Comparison of ENCODE assay signal across 8 cellular contexts in genomic region chr12:108563804-108564151, GRCh38. TPM values are rescaled to one million over a fixed set of nuclear protein-coding genes. Genes with fewer than 3 reads are reported as not detected.
A peak's percentile ranks its signal among the peaks of the same experiment; 100 is the strongest.
DNase-seq lines count a peak whose midpoint lies in the region; ATAC-seq and TF ChIP-seq lines count a peak whose summit lies in the region.

No MANE protein-coding gene starts in this region.

- DNase-seq in activated T-cell treated with anti-CD3 and anti-CD28 coated beads, Interleukin-2, amount 50 U/mL, for 24 hours = no peak
- DNase-seq in activated T-cell treated with anti-CD3 and anti-CD28 coated beads, Interleukin-2, amount 50 U/mL, for 1 hour = no peak
- DNase-seq in activated naive CD4-positive, alpha-beta T cell treated with anti-CD3 and anti-CD28 coated beads, Interleukin-2, amount 50 U/mL, for 72 hours (ENCODE audit: low spot score in 2 of 2) = no peak
- DNase-seq in left lung (no peak), HK-2 (ENCODE audit: unreplicated experiment) (no peak), HUDEP-2 (lab: John Stamatoyannopoulos, UW; ENCODE audit: unreplicated experiment in 76 of 76) (no peak)

- H3K4me1 Mint-ChIP-seq in activated T-cell treated with anti-CD3 and anti-CD28 coated beads, Interleukin-2, amount 50 U/mL, for 24 hours (ENCODE audit: low read depth) = peaks cover 68% of the 10 kb centered on the region

- no peak for TF ChIP-seq CTCF in left lung (IDR thresholded peaks at IDR 0.05)

- intact Hi-C loops in left lung (cut with DNase I) = no loop called here

- H3K4me3 ChIP-seq in left lung (peak overlapping the region in 1 of 2 donors; percentile 98), thymus (ENCODE audit: low read length) (peak overlapping the region; percentile 57)

- no peak for ATAC-seq in activated naive CD4-positive, alpha-beta T cell treated with anti-CD3 and anti-CD28 coated beads, Interleukin-2, amount 50 U/mL, for 72 hours
- no peak for ATAC-seq in left lung
- ATAC-seq in GM19452 (IDR thresholded peaks at IDR 0.05; ENCODE audit: unreplicated experiment) = no peak

- H3K27ac ChIP-seq in left lung = peak overlapping the region; percentile 91 to 92
- H3K27ac ChIP-seq in thymus (ENCODE audit: low read depth) = no peak overlapping the region

- H3K27me3 ChIP-seq in left lung = no peaks in the 10 kb centered on the region
- no peaks in the 10 kb centered on the region for H3K27me3 ChIP-seq in thymus (ENCODE audit: control insufficient read depth, insufficient read depth)

- H3K27me3 Mint-ChIP-seq in activated T-cell treated with anti-CD3 and anti-CD28 coated beads, Interleukin-2, amount 50 U/mL, for 24 hours = no peaks in the 10 kb centered on the region

- 3% methylated on average over 1 of the region's 1 CpG for WGBS in thymus

- H3K4me1 ChIP-seq in left lung (peaks cover 34 to 71% of the 10 kb centered on the region in 2 donors), thymus (ENCODE audit: control insufficient read depth, insufficient read depth, low read length) (peaks cover 46% of the 10 kb centered on the region)

- peaks cover 84% of the 10 kb centered on the region for H3K36me3 Mint-ChIP-seq in activated T-cell treated with anti-CD3 and anti-CD28 coated beads, Interleukin-2, amount 50 U/mL, for 24 hours (ENCODE audit: low read depth)
- H3K36me3 Mint-ChIP-seq in activated naive CD4-positive, alpha-beta T cell treated with anti-CD3 and anti-CD28 coated beads, Interleukin-2, amount 50 U/mL, for 72 hours = peaks cover 43 to 58% of the 10 kb centered on the region in 2 donors

- no peaks in the 10 kb centered on the region for H3K9me3 Mint-ChIP-seq in activated T-cell treated with anti-CD3 and anti-CD28 coated beads, Interleukin-2, amount 50 U/mL, for 24 hours
- no peaks in the 10 kb centered on the region for H3K9me3 Mint-ChIP-seq in activated naive CD4-positive, alpha-beta T cell treated with anti-CD3 and anti-CD28 coated beads, Interleukin-2, amount 50 U/mL, for 72 hours

- peak overlapping the region; percentile 100 for H3K4me3 Mint-ChIP-seq in activated T-cell treated with anti-CD3 and anti-CD28 coated beads, Interleukin-2, amount 50 U/mL, for 24 hours

- no peaks in the 10 kb centered on the region for H3K9me3 ChIP-seq in left lung
- no peaks in the 10 kb centered on the region for H3K9me3 ChIP-seq in thymus (ENCODE audit: control insufficient read depth)

- peak overlapping the region; percentile 100 for H3K27ac Mint-ChIP-seq in activated T-cell treated with anti-CD3 and anti-CD28 coated beads, Interleukin-2, amount 50 U/mL, for 24 hours
- H3K27ac Mint-ChIP-seq in activated naive CD4-positive, alpha-beta T cell treated with anti-CD3 and anti-CD28 coated beads, Interleukin-2, amount 50 U/mL, for 72 hours = peak overlapping the region; percentile 95 to 99

- H3K36me3 ChIP-seq in left lung (peaks cover 4 to 48% of the 10 kb centered on the region in 2 donors), thymus (ENCODE audit: control insufficient read depth, insufficient read depth) (peaks cover 28% of the 10 kb centered on the region)

RNA-seq across cellular contexts. Expression of gene ISCU, which starts 1.4 kb away (rescaled TPM):
- total RNA-seq in activated naive CD4-positive, alpha-beta T cell treated with anti-CD3 and anti-CD28 coated beads, Interleukin-2, amount 50 U/mL, for 72 hours = 100 to 1,000 TPM in 1 of 2 donors, 10 to 100 TPM in 1; 53.6 to 158 TPM
- 100 to 1,000 TPM in 1 of 2 donors, 10 to 100 TPM in 1; 97.9 to 147 TPM for total RNA-seq in left lung
- polyA plus RNA-seq in thymus = 248 TPM

RNA-seq across cellular contexts. Expression of gene SART3, which starts 2.8 kb away (rescaled TPM):
- 100 to 1,000 TPM in 1 of 2 donors, 10 to 100 TPM in 1; 89.0 to 105 TPM for total RNA-seq in activated naive CD4-positive, alpha-beta T cell treated with anti-CD3 and anti-CD28 coated beads, Interleukin-2, amount 50 U/mL, for 72 hours
- 10 to 100 TPM; 35.1 to 41.7 TPM for total RNA-seq in left lung
- polyA plus RNA-seq in thymus = 21.0 TPM

RNA-seq across cellular contexts. Expression of gene TMEM119, which starts 34.1 kb away (rescaled TPM):
- under 1 TPM in 1 of 2 donors, not detected in 1; 0.09 TPM for total RNA-seq in activated naive CD4-positive, alpha-beta T cell treated with anti-CD3 and anti-CD28 coated beads, Interleukin-2, amount 50 U/mL, for 72 hours
- total RNA-seq in left lung = 10 to 100 TPM; 50.5 to 90.9 TPM
- polyA plus RNA-seq in thymus = 4.0 TPM

RNA-seq across cellular contexts. Expression of gene FICD, which starts 48.7 kb away (rescaled TPM):
- total RNA-seq in activated naive CD4-positive, alpha-beta T cell treated with anti-CD3 and anti-CD28 coated beads, Interleukin-2, amount 50 U/mL, for 72 hours = 1 to 10 TPM; 2.3 to 8.4 TPM
- 10 to 100 TPM in 1 of 2 donors, 1 to 10 TPM in 1; 7.7 to 13.2 TPM for total RNA-seq in left lung
- 2.1 TPM for polyA plus RNA-seq in thymus

Comparison
In these comparisons a context has a peak if more than half of its experiments do, and no peak if none do; other contexts are left out.
1. RNA of gene TMEM119, which starts 34.1 kb away (total RNA-seq): 50.5 to 90.9 TPM in left lung; 0.09 TPM in activated naive CD4-positive, alpha-beta T cell treated with anti-CD3 and anti-CD28 coated beads, Interleukin-2, amount 50 U/mL, for 72 hours; every median in the first group is over 10 times any median in the second.